Comparison of ENCODE assay signal across 24 cellular contexts in genomic region chr5:76314643-76315042, GRCh38.
"Had no signal": no experiment of that assay in that cellular context is flagged by ENCODE, and none has a peak within 500 bp of the region (broad histone marks: within the 10 kb centered on the region; RNA-seq: fewer than 3 reads in every experiment).

No MANE protein-coding gene starts in this region.

- H3K9me3 ChIP-seq: pancreas, psoas muscle, sigmoid colon, spleen, suprapubic skin, thoracic aorta, tibial artery, upper lobe of right lung had no signal

- H3K4me1 ChIP-seq: pancreas, psoas muscle, sigmoid colon, spleen, suprapubic skin, tibial artery, upper lobe of right lung had no signal

- DNase-seq: hippocampal formation; kidney glomerular epithelial cell; left colon; mesendoderm; naive B cell; natural killer cell; pancreas; psoas muscle; sigmoid colon; small intestine; spleen; stimulated activated CD4-positive, alpha-beta T cell treated with anti-CD3 and anti-CD28 coated beads, Interleukin-4, amount 100 ng/mL, for 24 hours; stimulated activated naive CD4-positive, alpha-beta T cell; tibial artery; trophoblast cell; upper lobe of right lung had no signal

- H3K27ac ChIP-seq: pancreas, psoas muscle, sigmoid colon, spleen, suprapubic skin, thoracic aorta, tibial artery, upper lobe of right lung had no signal

- H3K4me1 Mint-ChIP-seq: naive B cell had no signal

- ATAC-seq: left colon; natural killer cell; pancreas; psoas muscle; stimulated activated effector memory CD8-positive, alpha-beta T cell treated with anti-CD3 and anti-CD28 coated beads, Interleukin-12 subunit alpha, Interleukin-12 subunit beta, amount 100 ng/mL, for 72 hours; upper lobe of right lung had no signal

- H3K27me3 Mint-ChIP-seq: stimulated activated naive CD8-positive, alpha-beta T cell treated with anti-CD3 and anti-CD28 coated beads, Interleukin-15, Interleukin-2, amounts not matched to agents 100 ng/mL and 50 ng/mL, for 24 hours had no signal

- H3K4me3 Mint-ChIP-seq: mesothelial cell of epicardium; naive B cell; natural killer cell; stimulated activated effector memory CD8-positive, alpha-beta T cell treated with anti-CD3 and anti-CD28 coated beads, Interleukin-12 subunit alpha, Interleukin-12 subunit beta, amount 100 ng/mL, for 72 hours; stimulated activated naive CD8-positive, alpha-beta T cell treated with anti-CD3 and anti-CD28 coated beads, Interleukin-15, Interleukin-2, amounts not matched to agents 100 ng/mL and 50 ng/mL, for 24 hours had no signal

- H3K9me3 Mint-ChIP-seq: stimulated activated effector memory CD8-positive, alpha-beta T cell treated with anti-CD3 and anti-CD28 coated beads, Interleukin-12 subunit alpha, Interleukin-12 subunit beta, amount 100 ng/mL, for 72 hours; stimulated activated naive CD8-positive, alpha-beta T cell treated with anti-CD3 and anti-CD28 coated beads, Interleukin-15, Interleukin-2, amounts not matched to agents 100 ng/mL and 50 ng/mL, for 24 hours had no signal

- FAIRE-seq: keratinocyte, pancreas, small intestine, urothelium cell line had no signal

- H3K27me3 ChIP-seq: pancreas, sigmoid colon, suprapubic skin, tibial artery, upper lobe of right lung had no signal

- H3K27ac Mint-ChIP-seq: mesothelial cell of epicardium; natural killer cell; stimulated activated naive CD8-positive, alpha-beta T cell treated with anti-CD3 and anti-CD28 coated beads, Interleukin-15, Interleukin-2, amounts not matched to agents 100 ng/mL and 50 ng/mL, for 24 hours had no signal

- H3K36me3 Mint-ChIP-seq: mesothelial cell of epicardium; naive B cell; natural killer cell; stimulated activated effector memory CD8-positive, alpha-beta T cell treated with anti-CD3 and anti-CD28 coated beads, Interleukin-12 subunit alpha, Interleukin-12 subunit beta, amount 100 ng/mL, for 72 hours had no signal

- H3K36me3 ChIP-seq: pancreas, sigmoid colon, spleen, suprapubic skin, thoracic aorta, tibial artery, upper lobe of right lung had no signal

- H3K4me3 ChIP-seq: lung, pancreas, psoas muscle, sigmoid colon, spleen, suprapubic skin, thoracic aorta, tibial artery, upper lobe of right lung had no signal
